15 cellular contexts compared by ENCODE assay signal in the genomic region with DNA sequence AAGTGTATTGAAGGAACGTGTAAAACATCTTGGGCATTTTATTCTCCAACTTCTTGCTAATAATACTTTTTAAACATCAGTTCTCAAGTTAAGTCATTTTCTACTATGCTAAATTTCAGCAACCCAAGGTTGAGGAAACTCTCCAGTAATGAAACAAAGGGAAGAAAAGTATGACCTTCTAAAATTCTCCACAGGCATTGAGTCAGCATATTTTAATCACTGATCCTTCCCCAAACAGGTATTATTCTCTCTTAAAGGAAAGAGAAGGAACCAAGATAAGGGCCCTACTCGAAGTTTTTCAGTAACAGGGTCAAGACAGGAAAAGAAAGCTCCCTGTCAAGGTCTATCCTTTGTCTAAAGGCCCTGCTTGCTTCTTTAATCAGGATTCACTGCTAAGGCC. TPM values are rescaled to one million over a fixed set of nuclear protein-coding genes. Genes with fewer than 3 reads are reported as not detected.
DNase-seq lines count a peak whose midpoint lies in the region; ATAC-seq and TF ChIP-seq lines count a peak whose summit lies in the region.
"Had no signal": no experiment of that assay in that cellular context is flagged by ENCODE, and none has a peak within 500 bp of the region (broad histone marks: within the 10 kb centered on the region; RNA-seq: fewer than 3 reads in every experiment).

No MANE protein-coding gene starts in this region.

- POLR2A ChIA-PET in activated CD4-positive, alpha-beta T cell treated with anti-CD3 and anti-CD28 coated beads for 36 hours (lab: Charles Lee): no interaction called here
- POLR2A ChIA-PET in activated naive CD8-positive, alpha-beta T cell treated with anti-CD3 and anti-CD28 coated beads, Interleukin-2, amount 10 ng/mL, durations not matched to agents 7 days and 5 days (lab: Charles Lee): interaction anchor here (1.3 kb wide), 1 partner anchor 185 kb away, joined by 3 read pairs; the partner anchor contains the start of gene XPOT

- no peak for DNase-seq in activated CD4-positive, alpha-beta T cell treated with anti-CD3 and anti-CD28 coated beads for 36 hours
- no peak for DNase-seq in activated CD4-positive, alpha-beta T cell treated with anti-CD3 and anti-CD28 coated beads, Interleukin-2, amount 50 U/mL, for 48 hours
- no peak for DNase-seq in MM.1S
- DNase-seq in activated naive CD8-positive, alpha-beta T cell treated with anti-CD3 and anti-CD28 coated beads, Interleukin-2, amount 10 ng/mL, durations not matched to agents 7 days and 5 days: no peak
- DNase-seq in SKM-1 (lab: John Stamatoyannopoulos, UW; ENCODE audit: unreplicated experiment): no peak
- DNase-seq in SIG-M5 (lab: John Stamatoyannopoulos, UW): no peak
- DNase-seq: activated CD4-positive, CD25-positive, alpha-beta regulatory T cell treated with anti-CD3 and anti-CD28 coated beads, Interleukin-2, amount 50 U/mL, for 72 hours; cortex of kidney; DMS 273 treated with DMSO at 0.1 percent for 48 hours; naive B cell; NCI-H1694 treated with DMSO at 0.1 percent for 48 hours; SHP77 treated with DMSO at 0.1 percent for 48 hours had no signal

- peak overlapping the region; percentile 29; the same call in 1 of the 2 replicates for H3K27ac ChIP-seq in MM.1S (ENCODE audit: low read length)
- H3K27ac ChIP-seq in parathyroid adenoma: peak overlapping the region; percentile 77

- H3K27me3 ChIP-seq in MM.1S (replicated peaks; ENCODE audit: insufficient read depth, low read length) (no peaks in the 10 kb centered on the region), parathyroid adenoma (ENCODE audit: control insufficient read depth, insufficient read depth, low read length) (no peaks in the 10 kb centered on the region)

- H3K4me3 ChIP-seq in MM.1S (ENCODE audit: low read length) (no peak overlapping the region; the same call in 1 of the 2 replicates), parathyroid adenoma (ENCODE audit: low read depth, low read length) (peak overlapping the region; percentile 28)
- H3K4me3 ChIP-seq: HAP-1 had no signal

- H2AFZ ChIP-seq in MM.1S (ENCODE audit: low read length) (no peak overlapping the region), parathyroid adenoma (peak overlapping the region; percentile 45)

- no peaks in the 10 kb centered on the region for H3K9me3 ChIP-seq in MM.1S (replicated peaks; ENCODE audit: insufficient read depth, low read length)
- no peaks in the 10 kb centered on the region for H3K9me3 ChIP-seq in parathyroid adenoma (ENCODE audit: control insufficient read depth, low read length)
- H3K9me3 ChIP-seq: HAP-1 had no signal

- H3K79me2 ChIP-seq in MM.1S (ENCODE audit: low read length) (peaks cover 19% of the 10 kb centered on the region), parathyroid adenoma (peaks cover 3% of the 10 kb centered on the region)

- H3K4me1 Mint-ChIP-seq in activated CD4-positive, alpha-beta T cell treated with anti-CD3 and anti-CD28 coated beads for 36 hours: peaks cover 30% of the 10 kb centered on the region
- H3K4me1 Mint-ChIP-seq in activated naive CD8-positive, alpha-beta T cell treated with anti-CD3 and anti-CD28 coated beads, Interleukin-2, amount 10 ng/mL, durations not matched to agents 7 days and 5 days: peaks cover 30% of the 10 kb centered on the region

- H3K4me1 ChIP-seq in MM.1S (ENCODE audit: low read length) (peaks cover 12% of the 10 kb centered on the region), parathyroid adenoma (peaks cover 10% of the 10 kb centered on the region)

- TF ChIP-seq CTCF in MM.1S (IDR thresholded peaks at IDR 0.05; ENCODE audit: low read length): no peak
- no peak for TF ChIP-seq CTCF in parathyroid adenoma (IDR thresholded peaks at IDR 0.05)

- peak overlapping the region; percentile 51 for H3K4me2 ChIP-seq in MM.1S (ENCODE audit: low read depth, low read length)
- peak overlapping the region; percentile 45 for H3K4me2 ChIP-seq in parathyroid adenoma (ENCODE audit: low read length)

- H3K27me3 Mint-ChIP-seq in activated CD4-positive, alpha-beta T cell treated with anti-CD3 and anti-CD28 coated beads for 36 hours: no peaks in the 10 kb centered on the region
- H3K27me3 Mint-ChIP-seq in activated naive CD8-positive, alpha-beta T cell treated with anti-CD3 and anti-CD28 coated beads, Interleukin-2, amount 10 ng/mL, durations not matched to agents 7 days and 5 days: no peaks in the 10 kb centered on the region
- H3K27me3 Mint-ChIP-seq: naive B cell had no signal

- no peaks in the 10 kb centered on the region for H3K9me2 ChIP-seq in MM.1S (replicated peaks; ENCODE audit: insufficient read depth, low read length)

- H3K9ac ChIP-seq in MM.1S (ENCODE audit: low read length) (no peak overlapping the region), parathyroid adenoma (no peak overlapping the region)

- H3K4me3 Mint-ChIP-seq in activated CD4-positive, alpha-beta T cell treated with anti-CD3 and anti-CD28 coated beads for 36 hours: peak overlapping the region; percentile 41
- peak overlapping the region; percentile 65 for H3K4me3 Mint-ChIP-seq in activated naive CD8-positive, alpha-beta T cell treated with anti-CD3 and anti-CD28 coated beads, Interleukin-2, amount 10 ng/mL, durations not matched to agents 7 days and 5 days

- no peak for ATAC-seq in activated CD4-positive, alpha-beta T cell treated with anti-CD3 and anti-CD28 coated beads for 36 hours
- ATAC-seq in activated naive CD8-positive, alpha-beta T cell treated with anti-CD3 and anti-CD28 coated beads, Interleukin-2, amount 10 ng/mL, durations not matched to agents 7 days and 5 days (ENCODE audit: low read depth): no peak
- ATAC-seq in HG03108 (IDR thresholded peaks at IDR 0.05; ENCODE audit: unreplicated experiment): no peak

- no peaks in the 10 kb centered on the region for H4K20me1 ChIP-seq in MM.1S (ENCODE audit: insufficient read depth, low read length)

- H3K9me3 Mint-ChIP-seq in activated CD4-positive, alpha-beta T cell treated with anti-CD3 and anti-CD28 coated beads for 36 hours (ENCODE audit: low read depth): no peaks in the 10 kb centered on the region
- H3K9me3 Mint-ChIP-seq in activated naive CD8-positive, alpha-beta T cell treated with anti-CD3 and anti-CD28 coated beads, Interleukin-2, amount 10 ng/mL, durations not matched to agents 7 days and 5 days: no peaks in the 10 kb centered on the region
- H3K9me3 Mint-ChIP-seq: naive B cell had no signal

- H3K36me3 ChIP-seq in MM.1S (replicated peaks; ENCODE audit: insufficient read depth, low read length): no peaks in the 10 kb centered on the region
- no peaks in the 10 kb centered on the region for H3K36me3 ChIP-seq in parathyroid adenoma (ENCODE audit: control insufficient read depth, insufficient read depth, low read length)

- peaks cover 13% of the 10 kb centered on the region; the same call in 1 of the 2 replicates for H3F3A ChIP-seq in MM.1S (ENCODE audit: insufficient read depth, low read length)

- peaks cover 12% of the 10 kb centered on the region for H3K36me3 Mint-ChIP-seq in activated CD4-positive, alpha-beta T cell treated with anti-CD3 and anti-CD28 coated beads for 36 hours (ENCODE audit: low read depth)
- peaks cover 1% of the 10 kb centered on the region for H3K36me3 Mint-ChIP-seq in activated naive CD8-positive, alpha-beta T cell treated with anti-CD3 and anti-CD28 coated beads, Interleukin-2, amount 10 ng/mL, durations not matched to agents 7 days and 5 days

- CTCF ChIA-PET in activated CD4-positive, alpha-beta T cell treated with anti-CD3 and anti-CD28 coated beads for 36 hours (lab: Charles Lee): interaction anchor here (0.7 kb wide), 1 partner anchor 154 kb away, joined by 3 read pairs; no protein-coding TSS in a partner anchor

- intact Hi-C loops in activated CD4-positive, alpha-beta T cell treated with anti-CD3 and anti-CD28 coated beads for 36 hours (cut with DNase I, micrococcal nuclease): no loop called here

- H3K27ac Mint-ChIP-seq in activated CD4-positive, alpha-beta T cell treated with anti-CD3 and anti-CD28 coated beads for 36 hours: peak overlapping the region; percentile 42
- H3K27ac Mint-ChIP-seq in activated naive CD8-positive, alpha-beta T cell treated with anti-CD3 and anti-CD28 coated beads, Interleukin-2, amount 10 ng/mL, durations not matched to agents 7 days and 5 days: peak overlapping the region; percentile 35

RNA-seq across cellular contexts. Expression of gene KICS2, which starts 3.0 kb away (rescaled TPM):
- 10 to 100 TPM; 15.1 to 16.6 TPM for total RNA-seq in activated CD4-positive, alpha-beta T cell treated with anti-CD3 and anti-CD28 coated beads for 36 hours
- 10 to 100 TPM; 10.3 to 13.7 TPM for total RNA-seq in activated naive CD8-positive, alpha-beta T cell treated with anti-CD3 and anti-CD28 coated beads, Interleukin-2, amount 10 ng/mL, durations not matched to agents 7 days and 5 days
